Comparison of ENCODE assay signal across 8 cellular contexts in genomic region chr7:875476-876076, GRCh38. TPM values are rescaled to one million over a fixed set of nuclear protein-coding genes. Genes with fewer than 3 reads are reported as not detected.
DNase-seq lines count a peak whose midpoint lies in the region; ATAC-seq, FAIRE-seq and TF ChIP-seq lines count a peak whose summit lies in the region.

No MANE protein-coding gene starts in this region.

- intact Hi-C loops in body of pancreas (cut with DNase I): no loop called here

- peak overlapping the region; percentile 40 for H3K4me3 ChIP-seq in A549
- peak overlapping the region; percentile 25 for H3K4me3 ChIP-seq in HAP-1
- no peak overlapping the region for H3K4me3 ChIP-seq in body of pancreas
- peak overlapping the region; percentile 32 to 45 for H3K4me3 ChIP-seq in muscle layer of colon (ENCODE audit: low read depth in 1 of 2, low read length in 2 of 2)

- H3K9ac ChIP-seq in muscle layer of colon (ENCODE audit: low read length): no peak overlapping the region

- no peak for DNase-seq in A549 (ENCODE audit: low read depth in 1 of 2, low spot score in 1 of 2)
- no peak for DNase-seq in HAP-1 (ENCODE audit: low spot score in 2 of 2)
- DNase-seq in body of pancreas: peak in 3 of 4 donors; percentile 30 to 40 (median 32)
- DNase-seq in GM19239 (ENCODE audit: insufficient read length, low spot score): no peak
- DNase-seq in mesenteric fat pad (ENCODE audit: low spot score): no peak
- no peak for DNase-seq in AML-193 (lab: John Stamatoyannopoulos, UW)
- DNase-seq in SHP77 (lab: John Stamatoyannopoulos, UW): no peak

- 62% methylated on average over 27 of the region's 27 CpGs for WGBS in A549 (ENCODE audit: missing lambda C conversion rate)
- WGBS in body of pancreas, 2 donors: 54 to 92% methylated on average over 6 to 26 of the region's 27 CpGs

- in situ Hi-C loops in HAP-1 (cut with MboI; ENCODE audit: low sequenced_read_pairs): no loop called here

- POLR2A ChIA-PET in A549 (lab: Yijun Ruan, JAX): interaction anchor here (0.6 kb wide), 1 partner anchor 25 kb away, joined by 6 read pairs; no protein-coding TSS in a partner anchor

- TF ChIP-seq EP300 in A549 (IDR thresholded peaks at IDR 0.05): no peak

- H3K27me3 ChIP-seq in HAP-1 (ENCODE audit: low read depth) (no peaks in the 10 kb centered on the region), body of pancreas (no peaks in the 10 kb centered on the region), muscle layer of colon (ENCODE audit: control insufficient read depth in 1 of 2, insufficient read depth in 2 of 2, low read length in 2 of 2) (no peaks in the 10 kb centered on the region)

- no peak for TF ChIP-seq RAD21 in A549 (conservative IDR thresholded peaks at IDR 0.05 in 1 of 2, IDR thresholded peaks at IDR 0.05 in 1 of 2)

- peaks cover 40% of the 10 kb centered on the region for H3K36me3 ChIP-seq in HAP-1 (replicated peaks)
- no peaks in the 10 kb centered on the region for H3K36me3 ChIP-seq in body of pancreas (replicated peaks in 1 of 2; ENCODE audit: insufficient read depth in 1 of 2, low read depth in 2 of 2)
- H3K36me3 ChIP-seq in muscle layer of colon (ENCODE audit: insufficient read depth, low read length): peaks cover 36% of the 10 kb centered on the region

- FAIRE-seq in A549 (lab: Jason Lieb, UNC) (no peak), GM19239 (lab: Jason Lieb, UNC) (no peak)

- H3K9me3 ChIP-seq in A549 (no peaks in the 10 kb centered on the region), HAP-1 (no peaks in the 10 kb centered on the region), body of pancreas (no peaks in the 10 kb centered on the region), muscle layer of colon (ENCODE audit: low read length) (no peaks in the 10 kb centered on the region)

- H3K4me2 ChIP-seq in A549: peak overlapping the region; percentile 65

- TF ChIP-seq POLR2A in A549 (IDR thresholded peaks at IDR 0.05; ENCODE audit: low read length) (no peak), body of pancreas (IDR thresholded peaks at IDR 0.05) (no peak)

- H3K4me1 ChIP-seq in A549 (peaks cover 22% of the 10 kb centered on the region), HAP-1 (peaks cover 23% of the 10 kb centered on the region), body of pancreas (peaks cover 58% of the 10 kb centered on the region), muscle layer of colon (ENCODE audit: insufficient read depth, low read length) (peaks cover 49% of the 10 kb centered on the region)

- H3K27ac ChIP-seq in A549 (peak overlapping the region; percentile 75 to 87), body of pancreas (peak overlapping the region; percentile 70 to 87 (median 78)), muscle layer of colon (ENCODE audit: low read depth, low read length) (peak overlapping the region; percentile 72)

- no peak for TF ChIP-seq CTCF in A549 (IDR thresholded peaks at IDR 0.05)
- TF ChIP-seq CTCF in body of pancreas (IDR thresholded peaks at IDR 0.05): no peak

- ATAC-seq in A549: no peak
- ATAC-seq in body of pancreas: no peak

- CTCF ChIA-PET in A549 (lab: Yijun Ruan, JAX): interaction anchor here (1.0 to 7.1 kb wide), 4 partner anchors 25 to 554 kb away, joined by 3 to 117 read pairs (median 4); no protein-coding TSS in a partner anchor

TF ChIP-seq in A549, 52 proteins besides CTCF, POLR2A, EP300 and RAD21:
- no peak for TF ChIP-seq MAFK (IDR thresholded peaks at IDR 0.05; ENCODE audit: partially characterized antibody)
- TF ChIP-seq POLR2AphosphoS2 (conservative IDR thresholded peaks at IDR 0.05; ENCODE audit: low read length): no peak
- TF ChIP-seq GATA3 (IDR thresholded peaks at IDR 0.05; ENCODE audit: borderline replicate concordance): no peak
- no peak for TF ChIP-seq KDM1A (IDR thresholded peaks at IDR 0.05; ENCODE audit: low read depth)
- no peak for TF ChIP-seq FOXS1 (CRISPR knock-in tag; IDR thresholded peaks at IDR 0.05)
- no peak for TF ChIP-seq REST (IDR thresholded peaks at IDR 0.05)
- TF ChIP-seq PBX3 (IDR thresholded peaks at IDR 0.05): no peak
- no peak for TF ChIP-seq RARB (CRISPR knock-in tag; IDR thresholded peaks at IDR 0.05)
- no peak for TF ChIP-seq BCL3 (IDR thresholded peaks at IDR 0.05)
- TF ChIP-seq NFE2L2 (conservative IDR thresholded peaks at IDR 0.05; ENCODE audit: low read length): no peak
- TF ChIP-seq MAX (IDR thresholded peaks at IDR 0.05): no peak
- TF ChIP-seq NR3C1 (IDR thresholded peaks at IDR 0.05): no peak
- no peak for TF ChIP-seq CBX2 (IDR thresholded peaks at IDR 0.05; ENCODE audit: borderline replicate concordance, low read depth)
- TF ChIP-seq HES2 (IDR thresholded peaks at IDR 0.05): no peak
- no peak for TF ChIP-seq CBX8 (IDR thresholded peaks at IDR 0.05)

RNA-seq across cellular contexts. Expression of gene GET4, which starts 0.8 kb away (rescaled TPM):
- polyA plus RNA-seq in A549 (2011; rRNA removed) (21.5 and 26.1 TPM in 2 replicates), A549 (2017; fragmentation: RNase III; extraction: RNeasy Plus Mini Kit Qiagen cat#74134 plus additional on column Dnase treatment) (35.4 to 37.0 TPM (median 36.0 TPM) in 3 replicates)
- 58.0 and 75.8 TPM in 2 replicates for polyA plus RNA-seq in A549 (2012; cell fraction: cytosol; rRNA removed)
- 169 and 176 TPM in 2 replicates for polyA plus RNA-seq in A549 (2012; cell fraction: nucleus; rRNA removed)
- polyA minus RNA-seq in A549 (2011; rRNA and poly(A)+ RNA removed): 19.3 and 22.8 TPM in 2 replicates
- total RNA-seq in body of pancreas (10 to 100 TPM; 34.8 to 42.2 TPM), mesenteric fat pad (29.8 TPM)

RNA-seq across cellular contexts. Expression of gene SUN1, which starts 43.3 kb away (rescaled TPM):
- 129 and 130 TPM in 2 replicates for polyA plus RNA-seq in A549 (2011; rRNA removed)
- 121 and 125 TPM in 2 replicates for polyA plus RNA-seq in A549 (2012; cell fraction: cytosol; rRNA removed)
- polyA plus RNA-seq in A549 (2012; cell fraction: nucleus; rRNA removed): 695 and 869 TPM in 2 replicates
- 55.5 to 60.7 TPM (median 57.5 TPM) in 3 replicates for polyA plus RNA-seq in A549 (2017; fragmentation: RNase III; extraction: RNeasy Plus Mini Kit Qiagen cat#74134 plus additional on column Dnase treatment)
- polyA minus RNA-seq in A549 (2011; rRNA and poly(A)+ RNA removed): 108 and 152 TPM in 2 replicates
- 100 to 1,000 TPM in 1 of 2 donors, 10 to 100 TPM in 1; 75.8 to 122 TPM for total RNA-seq in body of pancreas
- 144 TPM for total RNA-seq in mesenteric fat pad

Comparison
In these comparisons a context has a peak if more than half of its experiments do, and no peak if none do; other contexts are left out.
1. DNase-seq: peak in body of pancreas (3 of 4); none in A549 (0 of 2), HAP-1 (0 of 2), GM19239 (single experiment), mesenteric fat pad (single experiment), AML-193 (0 of 2) and SHP77 (0 of 2).
2. H3K4me3 ChIP-seq: peak in A549 (single experiment), HAP-1 (single experiment) and muscle layer of colon (2 of 2); none in body of pancreas (0 of 2).
3. Peak in every context shown above with its lines, with median percentiles within 50 percentile points of each other: H3K27ac ChIP-seq.